In genomic region chr19:18900700-18901502, GRCh38 we compare ENCODE assay signal across 25 cellular contexts. TPM values are rescaled to one million over a fixed set of nuclear protein-coding genes. Genes with fewer than 3 reads are reported as not detected.
"Had no signal": no experiment of that assay in that cellular context is flagged by ENCODE, and none has a peak within 500 bp of the region (broad histone marks: within the 10 kb centered on the region; RNA-seq: fewer than 3 reads in every experiment).

No MANE protein-coding gene starts in this region.

- H3K27me3 ChIP-seq: brain microvascular endothelial cell, gastrocnemius medialis, pancreas, vagina had no signal

- ATAC-seq: activated CD4-positive, alpha-beta T cell treated with anti-CD3 and anti-CD28 coated beads for 36 hours; activated T-helper 17 cell treated with anti-CD3 and anti-CD28 coated beads, Interleukin-2, amount 50 U/mL, for 72 hours; effector memory CD8-positive, alpha-beta T cell; left ventricle myocardium superior; pancreas; psoas muscle; T-cell had no signal

- H3K4me1 ChIP-seq: pancreas, psoas muscle had no signal

- H3K27ac ChIP-seq: brain microvascular endothelial cell, gastrocnemius medialis, pancreas, psoas muscle, thoracic aorta, vagina had no signal

- H3K4me3 ChIP-seq: gastrocnemius medialis, pancreas, psoas muscle, thoracic aorta, vagina had no signal

- DNase-seq: activated CD4-positive, alpha-beta T cell treated with anti-CD3 and anti-CD28 coated beads for 36 hours; activated CD4-positive, CD25-positive, alpha-beta regulatory T cell; activated CD8-positive, alpha-beta memory T cell treated with anti-CD3 and anti-CD28 coated beads for 24 hours; activated CD8-positive, alpha-beta memory T cell treated with anti-CD3 and anti-CD28 coated beads, Interleukin-2, amount 50 U/mL, for 48 hours; activated gamma-delta T cell treated with Interleukin-2 at 50 U/mL for 16 hours; activated naive CD4-positive, alpha-beta T cell treated with anti-CD3 and anti-CD28 coated beads, Interleukin-2, amount 50 U/mL, for 16 hours; activated T-cell treated with anti-CD3 and anti-CD28 coated beads, Interleukin-2, amount 50 U/mL, for 24 hours; amniotic stem cell; brain microvascular endothelial cell; cortex of kidney; effector memory CD8-positive, alpha-beta T cell; erythroblast; glutamatergic neuron; islet precursor cell; left ventricle myocardium superior; psoas muscle; stimulated activated CD4-positive, alpha-beta T cell treated with anti-CD3 and anti-CD28 coated beads, Interleukin-4, amount 100 ng/mL, for 1 hour; T-cell; trophoblast cell had no signal

- H3K9me3 ChIP-seq: gastrocnemius medialis, pancreas, psoas muscle, thoracic aorta, vagina had no signal

RNA-seq across cellular contexts. Expression of gene CERS1, which starts 4.9 kb away (rescaled TPM):
- total RNA-seq: activated T-helper 17 cell treated with anti-CD3 and anti-CD28 coated beads, Interleukin-2, amount 50 U/mL, for 72 hours; subcutaneous adipose tissue had no signal
